ENCODE assay signal across 8 cellular contexts in the genomic region with DNA sequence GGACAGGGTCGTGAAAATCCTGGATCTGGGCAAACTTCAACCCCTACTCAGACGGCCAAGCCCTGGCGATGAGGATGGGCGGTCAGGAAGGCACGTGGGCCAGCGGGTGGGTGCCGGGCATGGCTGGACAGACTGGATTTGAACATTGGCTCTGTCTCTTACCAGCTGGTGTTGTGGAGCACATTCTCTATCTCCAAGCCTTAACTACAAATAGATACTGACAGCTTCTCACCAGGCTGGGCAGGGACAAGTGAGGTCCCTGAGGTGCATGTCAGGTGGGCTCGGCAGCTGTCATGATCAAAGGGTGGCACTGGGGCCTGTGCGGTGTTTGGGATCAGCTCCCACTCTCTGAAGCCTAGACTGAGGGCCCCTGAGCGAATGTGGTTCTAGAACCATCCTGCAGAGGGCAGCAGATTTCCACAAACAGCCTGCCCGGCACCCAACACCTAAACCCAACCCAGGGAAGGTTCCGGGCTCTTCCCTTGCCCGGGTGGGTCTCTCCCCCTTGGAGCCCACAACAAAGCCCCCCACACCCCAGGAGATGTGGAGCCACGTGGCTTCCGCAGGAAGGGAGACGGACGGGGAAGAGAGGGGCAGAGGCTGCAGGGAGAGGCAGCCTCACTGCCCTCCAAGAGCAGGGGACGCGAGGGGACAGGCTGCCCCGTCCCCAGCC. TPM values are rescaled to one million over a fixed set of nuclear protein-coding genes. Genes with fewer than 3 reads are reported as not detected.
A peak's percentile ranks its signal among the peaks of the same experiment; 100 is the strongest.
DNase-seq lines count a peak whose midpoint lies in the region; ATAC-seq and TF ChIP-seq lines count a peak whose summit lies in the region.

No MANE protein-coding gene starts in this region.

- ATAC-seq in GM19467 (IDR thresholded peaks at IDR 0.05; ENCODE audit: unreplicated experiment) (peak; percentile 83), HG03558 (IDR thresholded peaks at IDR 0.05; ENCODE audit: extremely low read depth, unreplicated experiment) (peak; percentile 69), thoracic aorta (ENCODE audit: insufficient number of reproducible peaks, low FRiP score, low read depth) (peak; percentile 63)

- peak overlapping the region in 3 of 4 donors; percentile 27 to 75 (median 46) for H3K27ac ChIP-seq in Peyer's patch
- H3K27ac ChIP-seq in thoracic aorta, result peak overlapping the region; percentile 77 to 88

- TF ChIP-seq CTCF in Peyer's patch (IDR thresholded peaks at IDR 0.05) (peak; percentile 50 to 91 (median 77)), foreskin fibroblast (IDR thresholded peaks at IDR 0.05; ENCODE audit: low read depth, low read length) (peak; percentile 76), thoracic aorta (IDR thresholded peaks at IDR 0.05) (peak; percentile 85)

- H3K36me3 ChIP-seq in Peyer's patch (peaks cover 0 to 10% (median 0%) of the 10 kb centered on the region in 3 donors), thoracic aorta (no peaks in the 10 kb centered on the region)

- H3K27me3 ChIP-seq in Peyer's patch (no peaks in the 10 kb centered on the region), thoracic aorta (replicated peaks; ENCODE audit: insufficient read depth) (no peaks in the 10 kb centered on the region)

- TF ChIP-seq POLR2A in Peyer's patch (IDR thresholded peaks at IDR 0.05), result no peak

- DNase-seq in DMS53 (lab: John Stamatoyannopoulos, UW) (peak; percentile 67), Peyer's patch (peak; percentile 58 to 86 (median 69)), foreskin fibroblast (peak; percentile 42 to 83), nucleus accumbens (lab: John Stamatoyannopoulos, UW) (peak in 52 of 56 donors; percentile 14 to 83 (median 56)), thoracic aorta (ENCODE audit: low spot score) (peak; percentile 41)
- peak; percentile 42 for DNase-seq in activated T-helper 9 cell treated with anti-CD3 and anti-CD28 coated beads, Interleukin-2, amount 50 U/mL, for 16 hours (ENCODE audit: low read depth)

- H3K4me3 ChIP-seq in Peyer's patch (no peak overlapping the region), foreskin fibroblast (ENCODE audit: low read depth in 1 of 2, low read length in 2 of 2) (no peak overlapping the region), thoracic aorta (peak overlapping the region; percentile 15)

- peaks cover 0 to 30% (median 1%) of the 10 kb centered on the region in 4 donors for H3K4me1 ChIP-seq in Peyer's patch
- H3K4me1 ChIP-seq in thoracic aorta (ENCODE audit: control insufficient read depth in 1 of 2, low read depth in 2 of 2), result peaks cover 40 to 53% of the 10 kb centered on the region in 2 donors

- H3K9me3 ChIP-seq in Peyer's patch, result no peaks in the 10 kb centered on the region
- no peaks in the 10 kb centered on the region for H3K9me3 ChIP-seq in thoracic aorta

RNA-seq across cellular contexts. Expression of gene RGMA, which starts 58.4 kb away (rescaled TPM):
- 10 to 100 TPM in 2 of 4 donors, 1 to 10 TPM in 2; 1.8 to 18.8 (median 9.3) TPM for total RNA-seq in Peyer's patch
- total RNA-seq in thoracic aorta, result 10 to 100 TPM; 22.1 to 55.7 TPM
